Comparison of ENCODE assay signal across 19 cellular contexts in genomic region chr5:37071487-37071886, GRCh38.
A peak's percentile ranks its signal among the peaks of the same experiment; 100 is the strongest.
DNase-seq lines count a peak whose midpoint lies in the region; ATAC-seq and TF ChIP-seq lines count a peak whose summit lies in the region.
"Had no signal": no experiment of that assay in that cellular context is flagged by ENCODE, and none has a peak within 500 bp of the region (broad histone marks: within the 10 kb centered on the region; RNA-seq: fewer than 3 reads in every experiment).

No MANE protein-coding gene starts in this region.

- no peak overlapping the region for H3K4me3 Mint-ChIP-seq in stimulated activated naive CD8-positive, alpha-beta T cell treated with anti-CD3 and anti-CD28 coated beads, Interleukin-15, amount 100 ng/mL, for 72 hours
- H3K4me3 Mint-ChIP-seq: CD4-positive, alpha-beta memory T cell had no signal

- CTCF ChIA-PET in Panc1 (lab: Charles Lee): no interaction called here

- DNase-seq in NCI-H345 treated with DMSO at 0.1 percent for 48 hours (lab: John Stamatoyannopoulos, UW; ENCODE audit: unreplicated experiment): peak; percentile 15
- DNase-seq in NCI-H345 (lab: John Stamatoyannopoulos, UW): no peak
- no peak for DNase-seq in Panc1 (ENCODE audit: low read depth, low spot score)
- no peak for DNase-seq in osteoblast (ENCODE audit: insufficient read length, low spot score, missing footprints)
- no peak for DNase-seq in GM13976 (ENCODE audit: low spot score)
- DNase-seq in stimulated activated naive CD8-positive, alpha-beta T cell treated with anti-CD3 and anti-CD28 coated beads, Interleukin-15, amount 100 ng/mL, for 72 hours: no peak
- DNase-seq: CD4-positive, alpha-beta memory T cell; DMS53; KBM-7; NCI-H1417; NCI-H187; NCI-H446 treated with DMSO at 0.1 percent for 48 hours; NCI-H69; NK-92 treated with Interleukin-12 subunit alpha and Interleukin-12 subunit beta, amount 100 ng/mL, for 24 hours; SHP77 had no signal

- H3K79me2 ChIP-seq in osteoblast (ENCODE audit: insufficient read depth, low read length): no peaks in the 10 kb centered on the region

- no peak overlapping the region for H3K4me3 ChIP-seq in Panc1 (ENCODE audit: low read depth in 2 of 2, low read length in 2 of 2)
- no peak overlapping the region for H3K4me3 ChIP-seq in osteoblast (ENCODE audit: insufficient read depth, low read length)
- H3K4me3 ChIP-seq: BLaER1, GM12878 had no signal

- ATAC-seq in Panc1: peak; percentile 53; the same call in 1 of the 2 replicates
- ATAC-seq in GM18870 (IDR thresholded peaks at IDR 0.05; ENCODE audit: unreplicated experiment): no peak
- no peak for ATAC-seq in stimulated activated naive CD8-positive, alpha-beta T cell treated with anti-CD3 and anti-CD28 coated beads, Interleukin-15, amount 100 ng/mL, for 72 hours
- ATAC-seq: GM12878 had no signal

- no peak overlapping the region for H3K27ac ChIP-seq in Panc1 (ENCODE audit: low read length)
- H3K27ac ChIP-seq in cingulate gyrus (ENCODE audit: low read depth, low read length): peak overlapping the region; percentile 89
- peak overlapping the region; percentile 66 for H3K27ac ChIP-seq in osteoblast (ENCODE audit: low read depth, low read length)
- H3K27ac ChIP-seq: BLaER1 had no signal

- H3K9me3 Mint-ChIP-seq in stimulated activated naive CD8-positive, alpha-beta T cell treated with anti-CD3 and anti-CD28 coated beads, Interleukin-15, amount 100 ng/mL, for 72 hours: no peaks in the 10 kb centered on the region

- no peaks in the 10 kb centered on the region for H3K36me3 ChIP-seq in Panc1 (ENCODE audit: control insufficient read depth, insufficient read depth, low read length)
- H3K36me3 ChIP-seq in osteoblast (ENCODE audit: insufficient read depth, low read length): no peaks in the 10 kb centered on the region
- H3K36me3 ChIP-seq: BLaER1 had no signal

- H3K9me3 ChIP-seq in Panc1 (ENCODE audit: control insufficient read depth, insufficient read depth, low read depth, low read length) (no peaks in the 10 kb centered on the region), osteoblast (ENCODE audit: low read depth, low read length) (no peaks in the 10 kb centered on the region)
- H3K9me3 ChIP-seq: BLaER1 had no signal

- no peaks in the 10 kb centered on the region for H3K27me3 ChIP-seq in Panc1 (ENCODE audit: control insufficient read depth, insufficient read depth, low read length)
- H3K27me3 ChIP-seq in osteoblast (ENCODE audit: insufficient read depth, low read length): no peaks in the 10 kb centered on the region
- H3K27me3 ChIP-seq: BLaER1 had no signal

- no peak overlapping the region for H3K27ac Mint-ChIP-seq in stimulated activated naive CD8-positive, alpha-beta T cell treated with anti-CD3 and anti-CD28 coated beads, Interleukin-15, amount 100 ng/mL, for 72 hours
- H3K27ac Mint-ChIP-seq: CD4-positive, alpha-beta memory T cell had no signal

- peak overlapping the region; percentile 52 for H3K4me2 ChIP-seq in osteoblast (ENCODE audit: insufficient read depth, low read length)
- H3K4me2 ChIP-seq: BLaER1 had no signal

- no peak for TF ChIP-seq CTCF in Panc1 (IDR thresholded peaks at IDR 0.05)
- no peak for TF ChIP-seq CTCF in osteoblast (IDR thresholded peaks at IDR 0.05; ENCODE audit: extremely low read depth, low read depth, low read length)
- no peak for TF ChIP-seq CTCF in GM13976 (IDR thresholded peaks at IDR 0.05; ENCODE audit: borderline replicate concordance, control extremely low read depth, extremely low read depth, insufficient read depth, missing control alignments)

- intact Hi-C loops in Panc1 (cut with micrococcal nuclease; ENCODE audit: unreplicated experiment): no loop called here

- H2AFZ ChIP-seq in osteoblast (ENCODE audit: low read length): no peak overlapping the region

- BruUV-seq in Panc1 (replicated peaks; lab: Mats Ljungman, UMichigan): no TSS peak

- no peaks in the 10 kb centered on the region for H3K4me1 ChIP-seq in Panc1 (ENCODE audit: control insufficient read depth, insufficient read depth, low read length)
- peaks cover 13% of the 10 kb centered on the region for H3K4me1 ChIP-seq in osteoblast (ENCODE audit: insufficient read depth, low read length)
- H3K4me1 ChIP-seq: BLaER1 had no signal

- no peaks in the 10 kb centered on the region for H3K4me1 Mint-ChIP-seq in stimulated activated naive CD8-positive, alpha-beta T cell treated with anti-CD3 and anti-CD28 coated beads, Interleukin-15, amount 100 ng/mL, for 72 hours
- H3K4me1 Mint-ChIP-seq: CD4-positive, alpha-beta memory T cell had no signal

- H4K20me1 ChIP-seq in osteoblast (ENCODE audit: insufficient read depth, low read length): no peaks in the 10 kb centered on the region
- H4K20me1 ChIP-seq: BLaER1 had no signal

- POLR2A ChIA-PET in Panc1 (lab: Charles Lee): no interaction called here

- no peaks in the 10 kb centered on the region for H3K27me3 Mint-ChIP-seq in stimulated activated naive CD8-positive, alpha-beta T cell treated with anti-CD3 and anti-CD28 coated beads, Interleukin-15, amount 100 ng/mL, for 72 hours
- H3K27me3 Mint-ChIP-seq: CD4-positive, alpha-beta memory T cell had no signal

- in situ Hi-C loops in Panc1 (cut with HindIII; ENCODE audit: low pct_unique_long_range_greater_than_20kb, low sequenced_read_pairs) (no loop called here), GM13976 (cut with MboI; ENCODE audit: low sequenced_read_pairs, unreplicated experiment) (no loop called here)
